In genomic region chr18:79806976-79807841, GRCh38 we compare ENCODE assay signal across 21 cellular contexts. TPM values are rescaled to one million over a fixed set of nuclear protein-coding genes. Genes with fewer than 3 reads are reported as not detected.
"Had no signal": no experiment of that assay in that cellular context is flagged by ENCODE, and none has a peak within 500 bp of the region (broad histone marks: within the 10 kb centered on the region; RNA-seq: fewer than 3 reads in every experiment).

No MANE protein-coding gene starts in this region.

- DNase-seq: activated CD4-positive, alpha-beta T cell treated with anti-CD3 and anti-CD28 coated beads for 4 hours; activated CD8-positive, alpha-beta memory T cell treated with anti-CD3 and anti-CD28 coated beads, Interleukin-2, amount 50 U/mL, for 4 hours; activated CD8-positive, alpha-beta T cell treated with anti-CD3 and anti-CD28 coated beads for 36 hours; activated naive CD4-positive, alpha-beta T cell; activated T-cell treated with anti-CD3 and anti-CD28 coated beads, Interleukin-2, amount 50 U/mL, for 72 hours; caudate nucleus; IMR-90; Kasumi-1; KBM-7; NCI-H1092; NCI-H1436; NCI-H187; NCI-H2081; NCI-H226; NCI-H526; NCI-H774; SHP77 treated with DMSO at 0.1 percent for 48 hours had no signal

- H3K4me1 ChIP-seq: breast epithelium had no signal

- H3K36me3 ChIP-seq: breast epithelium had no signal

- H3K9me3 ChIP-seq: breast epithelium had no signal

- H3K4me3 ChIP-seq: breast epithelium had no signal

- H3K27ac ChIP-seq: breast epithelium had no signal

RNA-seq across cellular contexts. Expression of gene KCNG2, which starts 9.5 kb away (rescaled TPM):
- total RNA-seq: activated CD8-positive, alpha-beta T cell treated with anti-CD3 and anti-CD28 coated beads for 36 hours; activated T-cell treated with anti-CD3 and anti-CD28 coated beads, Interleukin-2, amount 50 U/mL, for 72 hours; activated T-helper 2 cell treated with anti-CD3 and anti-CD28 coated beads, Interferon-gamma antibody, Interleukin-2, Interleukin-4, amounts not matched to agents 10 μg/mL and 5 μg/mL and 100 μg/mL, durations not matched to agents 14 hours and 24 hours and 36 hours; IMR-90; SK-MEL-5 had no signal
- polyA plus RNA-seq: aorta, IMR-90 had no signal
